17 cellular contexts compared by ENCODE assay signal in the genomic region with DNA sequence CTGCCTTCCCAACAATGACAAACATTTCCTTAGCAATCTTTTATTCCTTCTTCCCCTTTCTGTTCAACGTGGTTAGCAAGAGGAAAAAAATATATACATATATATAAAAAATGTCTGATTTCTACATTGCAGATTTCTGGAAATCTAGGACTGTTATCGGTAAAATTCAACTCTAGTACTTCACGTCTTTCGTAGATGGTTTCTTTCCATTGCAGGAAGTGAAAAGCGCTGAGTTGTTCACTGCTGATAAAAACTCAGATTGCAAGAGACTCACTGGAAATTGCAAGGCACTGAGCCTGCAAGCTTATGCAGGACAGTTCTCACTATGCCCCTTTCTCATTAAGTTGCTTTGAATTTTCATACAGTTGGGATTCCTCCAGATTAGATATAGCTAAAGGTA. TPM values are rescaled to one million over a fixed set of nuclear protein-coding genes. Genes with fewer than 3 reads are reported as not detected.
A peak's percentile ranks its signal among the peaks of the same experiment; 100 is the strongest.
DNase-seq lines count a peak whose midpoint lies in the region; ATAC-seq and TF ChIP-seq lines count a peak whose summit lies in the region.
"Had no signal": no experiment of that assay in that cellular context is flagged by ENCODE, and none has a peak within 500 bp of the region (broad histone marks: within the 10 kb centered on the region; RNA-seq: fewer than 3 reads in every experiment).

No MANE protein-coding gene starts in this region.

- H2BK120ac ChIP-seq in mesendoderm (ENCODE audit: low read depth, low read length): no peak overlapping the region

- peak overlapping the region; percentile 82 for H3K27ac Mint-ChIP-seq in chondrocyte (ENCODE audit: unreplicated experiment)

- peak overlapping the region in 6 of 11 experiments; percentile 40 to 84 (median 64); a peak in 11 of 22 replicates for H3K4me2 ChIP-seq in BLaER1 treated with 17β-estradiol and CSF1 and Interleukin-3, amounts not matched to agents 10 nM and 100 nM
- H3K4me2 ChIP-seq in mesendoderm (ENCODE audit: low read length): no peak overlapping the region
- H3K4me2 ChIP-seq: A549, PC-9 had no signal

- ATAC-seq in GM21825 (IDR thresholded peaks at IDR 0.05; ENCODE audit: unreplicated experiment): no peak
- ATAC-seq: A549 had no signal

- no peak overlapping the region for H4K8ac ChIP-seq in mesendoderm (ENCODE audit: low read depth, low read length)

- peak overlapping the region in 4 of 11 experiments; percentile 21 to 44 (median 36); a peak in 6 of 22 replicates for H3K27ac ChIP-seq in BLaER1 treated with 17β-estradiol and CSF1 and Interleukin-3, amounts not matched to agents 10 nM and 100 nM
- H3K27ac ChIP-seq in mesendoderm (ENCODE audit: low read depth, low read length) (no peak overlapping the region), prostate gland (no peak overlapping the region)
- H3K27ac ChIP-seq: A549, PC-9, SJCRH30 had no signal

- no peak overlapping the region for H3K4me3 Mint-ChIP-seq in chondrocyte (ENCODE audit: unreplicated experiment)

- peaks cover 18% of the 10 kb centered on the region for H3K4me1 Mint-ChIP-seq in chondrocyte (ENCODE audit: low read depth)

- TF ChIP-seq CTCF in chondrocyte (IDR thresholded peaks at IDR 0.05) (no peak), prostate gland (IDR thresholded peaks at IDR 0.05) (no peak)

- peak; percentile 80 for DNase-seq in OCI-M1 (lab: John Stamatoyannopoulos, UW)
- DNase-seq in chondrocyte (ENCODE audit: low spot score): no peak
- peak; percentile 24 for DNase-seq in mesendoderm
- no peak for DNase-seq in NCI-H1436 (lab: John Stamatoyannopoulos, UW)
- DNase-seq in prostate gland (ENCODE audit: low spot score): no peak
- no peak for DNase-seq in COLO829 (ENCODE audit: low spot score)
- DNase-seq: Caco-2, DMS153, MG63, NCI-H2029 treated with DMSO at 0.1 percent for 48 hours, NCI-H2171 treated with DMSO at 0.1 percent for 48 hours, NCI-H748 treated with DMSO at 0.1 percent for 48 hours, PC-9, SJCRH30 had no signal

- intact Hi-C loops in prostate gland (cut with DNase I): no loop called here

- no CpG with 5 or more reads among the region's 5 CpGs for WGBS in mesendoderm (ENCODE audit: extremely low coverage, insufficient coverage, low lambda C conversion rate)
- WGBS in prostate gland: 83% methylated on average over 5 of the region's 5 CpGs

- no peak overlapping the region for H2BK15ac ChIP-seq in mesendoderm (replicated peaks; ENCODE audit: low read depth)

- H3K18ac ChIP-seq in mesendoderm (ENCODE audit: low read length): no peak overlapping the region

- H2AK5ac ChIP-seq in mesendoderm (ENCODE audit: low read length): no peak overlapping the region

- no peak overlapping the region for H3K23ac ChIP-seq in mesendoderm (ENCODE audit: low read length)

- H3K36me3 ChIP-seq in BLaER1 treated with 17β-estradiol and CSF1 and Interleukin-3, amounts not matched to agents 10 nM and 100 nM: peaks cover 83 to 100% (median 95%) of the 10 kb centered on the region in 11 experiments
- H3K36me3 ChIP-seq in mesendoderm (ENCODE audit: control insufficient read depth, insufficient read depth, low read length) (peaks cover 8% of the 10 kb centered on the region), prostate gland (no peaks in the 10 kb centered on the region)
- H3K36me3 ChIP-seq: SJCRH30 had no signal

- H3K36me3 Mint-ChIP-seq in chondrocyte (ENCODE audit: low read depth): peaks cover 26% of the 10 kb centered on the region

- no peak overlapping the region for H2BK5ac ChIP-seq in mesendoderm (ENCODE audit: low read length)

- peak overlapping the region in 3 of 10 experiments; percentile 20 to 37 (median 22); a peak in 3 of 20 replicates for H3K4me3 ChIP-seq in BLaER1 treated with 17β-estradiol and CSF1 and Interleukin-3, amounts not matched to agents 10 nM and 100 nM
- H3K4me3 ChIP-seq in mesendoderm (ENCODE audit: low read length) (no peak overlapping the region), prostate gland (no peak overlapping the region)
- H3K4me3 ChIP-seq: A549, MG63, PC-9, SJCRH30 had no signal

- no peaks in the 10 kb centered on the region for H3K79me2 ChIP-seq in mesendoderm (ENCODE audit: control insufficient read depth, insufficient read depth, low read length)

- H3K4ac ChIP-seq in mesendoderm (ENCODE audit: low read depth, low read length): no peak overlapping the region

- no peak for TF ChIP-seq POLR2A in prostate gland (IDR thresholded peaks at IDR 0.05)

- no peak overlapping the region for H3K56ac ChIP-seq in mesendoderm (ENCODE audit: low read length)

- peak overlapping the region in 3 of 11 experiments; percentile 12 to 57 (median 18); a peak in 3 of 22 replicates for H3K9ac ChIP-seq in BLaER1 treated with 17β-estradiol and CSF1 and Interleukin-3, amounts not matched to agents 10 nM and 100 nM
- H3K9ac ChIP-seq in mesendoderm (ENCODE audit: low read length): no peak overlapping the region

- H3K9me3 ChIP-seq in BLaER1 treated with 17β-estradiol and CSF1 and Interleukin-3, amounts not matched to agents 10 nM and 100 nM (replicated peaks in 1 of 11): no peaks in the 10 kb centered on the region
- H3K9me3 ChIP-seq in prostate gland: no peaks in the 10 kb centered on the region
- H3K9me3 ChIP-seq: A549, Caco-2, MG63, SJCRH30 had no signal

- no peaks in the 10 kb centered on the region for H3K79me1 ChIP-seq in mesendoderm (ENCODE audit: low read length)

- no peaks in the 10 kb centered on the region for H3K27me3 ChIP-seq in BLaER1 treated with 17β-estradiol and CSF1 and Interleukin-3, amounts not matched to agents 10 nM and 100 nM
- no peaks in the 10 kb centered on the region for H3K27me3 ChIP-seq in mesendoderm (ENCODE audit: insufficient read depth, low read length, poor library complexity)
- H3K27me3 ChIP-seq in prostate gland (replicated peaks; ENCODE audit: insufficient read depth): no peaks in the 10 kb centered on the region
- H3K27me3 ChIP-seq: MG63, SJCRH30 had no signal

- no peaks in the 10 kb centered on the region for H3K9me3 Mint-ChIP-seq in chondrocyte (ENCODE audit: low read depth)

- H3K27me3 Mint-ChIP-seq in chondrocyte (ENCODE audit: low read depth): no peaks in the 10 kb centered on the region

- no peak overlapping the region for H4K5ac ChIP-seq in mesendoderm (ENCODE audit: low read length)

- H4K20me1 ChIP-seq in BLaER1 treated with 17β-estradiol and CSF1 and Interleukin-3, amounts not matched to agents 10 nM and 100 nM: peaks cover 0 to 10% (median 0%) of the 10 kb centered on the region in 11 experiments; a peak in 1 of 22 replicates

- H3K4me1 ChIP-seq in BLaER1 treated with 17β-estradiol and CSF1 and Interleukin-3, amounts not matched to agents 10 nM and 100 nM: peaks cover 0 to 35% (median 12%) of the 10 kb centered on the region in 10 experiments; a peak in 10 of 20 replicates
- no peaks in the 10 kb centered on the region for H3K4me1 ChIP-seq in mesendoderm (ENCODE audit: control insufficient read depth, low read depth, low read length)
- H3K4me1 ChIP-seq in prostate gland (replicated peaks): no peaks in the 10 kb centered on the region
- H3K4me1 ChIP-seq: A549, Caco-2, SJCRH30 had no signal

RNA-seq across cellular contexts. Expression of a gene that starts 23.9 kb away (rescaled TPM):
- 11.3 to 15.6 TPM (median 14.2 TPM) in 3 replicates for total RNA-seq in chondrocyte
- polyA plus RNA-seq in mesendoderm (2013, experiment 1 of 2): 20.3 TPM
- polyA plus RNA-seq in mesendoderm (2013, experiment 2 of 2): 21.7 TPM
- 10 to 100 TPM in 1 of 2 donors, 1 to 10 TPM in 1; 7.0 to 11.1 TPM for total RNA-seq in prostate gland

RNA-seq across cellular contexts. Expression of a gene that starts 24.0 kb away (rescaled TPM):
- total RNA-seq in chondrocyte: 136 to 157 TPM (median 136 TPM) in 3 replicates
- 435 TPM for polyA plus RNA-seq in mesendoderm (2013, experiment 1 of 2)
- polyA plus RNA-seq in mesendoderm (2013, experiment 2 of 2): 440 TPM
- 100 to 1,000 TPM; 207 to 239 TPM for total RNA-seq in prostate gland

RNA-seq across cellular contexts. Expression of a gene that starts 54.4 kb away (rescaled TPM):
- total RNA-seq in chondrocyte: 6.2 to 8.6 TPM (median 7.2 TPM) in 3 replicates
- polyA plus RNA-seq in mesendoderm (2013, experiment 1 of 2): 12.7 TPM
- 13.3 TPM for polyA plus RNA-seq in mesendoderm (2013, experiment 2 of 2)
- 10 to 100 TPM in 1 of 2 donors, 1 to 10 TPM in 1; 4.4 to 20.2 TPM for total RNA-seq in prostate gland

Comparison
In these comparisons a context has a peak if more than half of its experiments do, and no peak if none do; other contexts are left out.
1. DNase-seq: peak in OCI-M1 (single experiment) and mesendoderm (single experiment); none in chondrocyte (single experiment), NCI-H1436 (single experiment), prostate gland (single experiment) and COLO829 (single experiment).